ENCODE assay signal across 9 cellular contexts in genomic region chr19:33040994-33041827, GRCh38. TPM values are rescaled to one million over a fixed set of nuclear protein-coding genes. Genes with fewer than 3 reads are reported as not detected.
DNase-seq lines count a peak whose midpoint lies in the region; ATAC-seq and TF ChIP-seq lines count a peak whose summit lies in the region.
"Had no signal": no experiment of that assay in that cellular context is flagged by ENCODE, and none has a peak within 500 bp of the region (broad histone marks: within the 10 kb centered on the region; RNA-seq: fewer than 3 reads in every experiment).

No MANE protein-coding gene starts in this region.

- H3K4me3 ChIP-seq in colonic mucosa, result no peak overlapping the region
- H3K4me3 ChIP-seq: esophagus squamous epithelium had no signal

- no peak for TF ChIP-seq CTCF in colonic mucosa (IDR thresholded peaks at IDR 0.05)

- intact Hi-C loops in colonic mucosa (cut with DNase I), result no loop called here

- ATAC-seq in GM21390 (IDR thresholded peaks at IDR 0.05; ENCODE audit: unreplicated experiment), result no peak

- no peaks in the 10 kb centered on the region for H3K27me3 ChIP-seq in colonic mucosa
- H3K27me3 ChIP-seq: esophagus squamous epithelium had no signal

- peak overlapping the region; percentile 79 for H3K27ac ChIP-seq in colonic mucosa
- H3K27ac ChIP-seq: esophagus squamous epithelium had no signal

- DNase-seq in COLO829 (ENCODE audit: low spot score) (peak; percentile 51), NCI-H2227 treated with DMSO at 0.1 percent for 48 hours (lab: John Stamatoyannopoulos, UW) (peak; percentile 88), colonic mucosa (peak; percentile 83), midbrain (lab: John Stamatoyannopoulos, UW) (peak; percentile 59), NCI-H1048 (lab: John Stamatoyannopoulos, UW) (no peak), NCI-H187 (lab: John Stamatoyannopoulos, UW) (no peak), GM03348 (ENCODE audit: low spot score) (no peak)
- DNase-seq: esophagus squamous epithelium had no signal

- no peaks in the 10 kb centered on the region for H3K9me3 ChIP-seq in colonic mucosa
- H3K9me3 ChIP-seq: esophagus squamous epithelium had no signal

- peaks cover 13% of the 10 kb centered on the region for H3K4me1 ChIP-seq in colonic mucosa
- H3K4me1 ChIP-seq: esophagus squamous epithelium had no signal

- H3K36me3 ChIP-seq in colonic mucosa, result no peaks in the 10 kb centered on the region
- H3K36me3 ChIP-seq: esophagus squamous epithelium had no signal

- peak overlapping the region in 1 of 2 donors; percentile 66 for H3K9ac ChIP-seq in colonic mucosa (ENCODE audit: low read depth in 2 of 2, low read length in 2 of 2)

RNA-seq across cellular contexts. Expression of gene RHPN2, which starts 23.5 kb away (rescaled TPM):
- 10 to 100 TPM; 40.0 to 78.3 TPM for total RNA-seq in colonic mucosa

RNA-seq across cellular contexts. Expression of gene GPATCH1, which starts 39.8 kb away (rescaled TPM):
- 10 to 100 TPM; 10.0 to 10.9 TPM for total RNA-seq in colonic mucosa

Comparison
In these comparisons a context has a peak if more than half of its experiments do, and no peak if none do; other contexts are left out.
1. DNase-seq: peak in COLO829 (single experiment), NCI-H2227 treated with DMSO at 0.1 percent for 48 hours (single experiment), colonic mucosa (single experiment) and midbrain (single experiment); none in NCI-H1048 (single experiment), NCI-H187 (0 of 2) and GM03348 (single experiment).